Comparison of ENCODE assay signal across 20 cellular contexts in the genomic region with DNA sequence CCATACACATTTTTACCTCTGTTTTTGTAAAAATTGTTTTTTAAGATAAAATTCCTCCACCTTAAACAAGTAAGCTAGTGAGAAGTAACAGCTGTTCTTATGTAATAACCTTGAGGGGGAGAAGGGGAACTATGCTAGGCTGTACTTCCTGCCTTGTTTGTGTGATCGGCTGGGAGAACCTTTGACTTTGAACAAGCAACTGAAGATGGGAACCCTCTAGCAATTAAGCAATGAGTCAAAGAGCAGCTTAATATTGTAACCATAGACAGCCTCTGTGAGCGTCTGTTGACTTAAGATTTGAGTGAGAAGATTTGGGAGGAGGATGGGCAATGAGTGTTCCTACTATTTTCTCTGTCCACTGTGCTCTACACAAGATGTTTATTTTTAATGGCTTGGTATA.
DNase-seq lines count a peak whose midpoint lies in the region; ATAC-seq and TF ChIP-seq lines count a peak whose summit lies in the region.
"Had no signal": no experiment of that assay in that cellular context is flagged by ENCODE, and none has a peak within 500 bp of the region (broad histone marks: within the 10 kb centered on the region; RNA-seq: fewer than 3 reads in every experiment).

No MANE protein-coding gene starts in this region.

- peak; percentile 65 for ATAC-seq in left lung
- ATAC-seq in activated naive CD4-positive, alpha-beta T cell treated with anti-CD3 and anti-CD28 coated beads, Interleukin-2, amount 50 U/mL, for 72 hours: no peak
- ATAC-seq: activated naive CD8-positive, alpha-beta T cell treated with anti-CD3 and anti-CD28 coated beads, Interleukin-2, amount 50 U/mL, for 24 hours; activated T-cell treated with anti-CD3 and anti-CD28 coated beads, Interleukin-2, amount 50 U/mL, for 72 hours; effector memory CD8-positive, alpha-beta T cell; GM23338; SK-N-SH treated with all-trans-retinoic acid at 6 μM for 48 hours had no signal

- no peaks in the 10 kb centered on the region for H3K36me3 ChIP-seq in left lung
- H3K36me3 ChIP-seq: upper lobe of left lung had no signal

- TF ChIP-seq CTCF in left lung (IDR thresholded peaks at IDR 0.05): no peak

- intact Hi-C loops in left lung (cut with DNase I): no loop called here

- H3K27me3 ChIP-seq in left lung: no peaks in the 10 kb centered on the region
- H3K27me3 ChIP-seq: upper lobe of left lung had no signal

- no peak overlapping the region for H3K4me3 ChIP-seq in left lung
- H3K4me3 ChIP-seq: GM23338, smooth muscle cell, upper lobe of left lung had no signal

- peak overlapping the region in 1 of 2 donors; percentile 57 for H3K27ac ChIP-seq in left lung

- no peaks in the 10 kb centered on the region for H3K36me3 Mint-ChIP-seq in activated naive CD4-positive, alpha-beta T cell treated with anti-CD3 and anti-CD28 coated beads, Interleukin-2, amount 50 U/mL, for 72 hours

- H3K4me1 ChIP-seq in left lung: peaks cover 0 to 8% of the 10 kb centered on the region in 2 donors
- H3K4me1 ChIP-seq: upper lobe of left lung had no signal

- H3K9me3 Mint-ChIP-seq in activated naive CD4-positive, alpha-beta T cell treated with anti-CD3 and anti-CD28 coated beads, Interleukin-2, amount 50 U/mL, for 72 hours: no peaks in the 10 kb centered on the region
- H3K9me3 Mint-ChIP-seq: activated naive CD8-positive, alpha-beta T cell treated with anti-CD3 and anti-CD28 coated beads, Interleukin-2, amount 50 U/mL, for 24 hours; activated T-cell treated with anti-CD3 and anti-CD28 coated beads, Interleukin-2, amount 50 U/mL, for 72 hours; effector memory CD8-positive, alpha-beta T cell; GM23338 had no signal

- H3K9me3 ChIP-seq in left lung: no peaks in the 10 kb centered on the region
- H3K9me3 ChIP-seq: upper lobe of left lung had no signal

- H3K27ac Mint-ChIP-seq in activated naive CD4-positive, alpha-beta T cell treated with anti-CD3 and anti-CD28 coated beads, Interleukin-2, amount 50 U/mL, for 72 hours: no peak overlapping the region
- H3K27ac Mint-ChIP-seq: activated naive CD8-positive, alpha-beta T cell treated with anti-CD3 and anti-CD28 coated beads, Interleukin-2, amount 50 U/mL, for 24 hours; effector memory CD8-positive, alpha-beta T cell; GM23338 had no signal

- DNase-seq in AML-193 (lab: John Stamatoyannopoulos, UW) (peak; percentile 69 to 80), Kasumi-1 (lab: John Stamatoyannopoulos, UW) (peak; percentile 86 to 91), SKM-1 treated with dmso at 0.1 percent for 144 hours (lab: John Stamatoyannopoulos, UW; ENCODE audit: unreplicated experiment) (peak; percentile 91), left lung (no peak), hepatic stellate cell (ENCODE audit: low spot score) (no peak), HPDE6-E6E7 (ENCODE audit: extremely low spot score) (no peak), cerebellum (ENCODE audit: low spot score) (no peak)
- DNase-seq in activated naive CD4-positive, alpha-beta T cell treated with anti-CD3 and anti-CD28 coated beads, Interleukin-2, amount 50 U/mL, for 72 hours (ENCODE audit: low spot score in 2 of 2): no peak
- DNase-seq: activated CD4-positive, alpha-beta T cell treated with anti-CD3 and anti-CD28 coated beads, Interleukin-2, amount 50 U/mL, for 48 hours; activated naive CD8-positive, alpha-beta T cell treated with anti-CD3 and anti-CD28 coated beads, Interleukin-2, amount 50 U/mL, for 24 hours; activated T-cell treated with anti-CD3 and anti-CD28 coated beads, Interleukin-2, amount 50 U/mL, for 72 hours; effector memory CD8-positive, alpha-beta T cell; NCI-H1105; NCI-H2227 treated with DMSO at 0.1 percent for 48 hours; OCI-M1; stimulated activated naive CD4-positive, alpha-beta T cell had no signal

Comparison
In these comparisons a context has a peak if more than half of its experiments do, and no peak if none do; other contexts are left out.
1. DNase-seq: peak in AML-193 (2 of 2), Kasumi-1 (2 of 2) and SKM-1 treated with dmso at 0.1 percent for 144 hours (single experiment); none in left lung (0 of 2), hepatic stellate cell (single experiment), activated naive CD4-positive, alpha-beta T cell treated with anti-CD3 and anti-CD28 coated beads, Interleukin-2, amount 50 U/mL, for 72 hours (0 of 2), HPDE6-E6E7 (single experiment) and cerebellum (single experiment).